Comparison of ENCODE assay signal across 16 cellular contexts in genomic region chr16:82650804-82651203, GRCh38. TPM values are rescaled to one million over a fixed set of nuclear protein-coding genes. Genes with fewer than 3 reads are reported as not detected.
"Had no signal": no experiment of that assay in that cellular context is flagged by ENCODE, and none has a peak within 500 bp of the region (broad histone marks: within the 10 kb centered on the region; RNA-seq: fewer than 3 reads in every experiment).

No MANE protein-coding gene starts in this region.

- ATAC-seq: SK-N-SH treated with all-trans-retinoic acid at 6 μM for 48 hours had no signal

- H3K9me3 Mint-ChIP-seq: neural crest cell had no signal

- DNase-seq: activated CD4-positive, alpha-beta T cell treated with anti-CD3 and anti-CD28 coated beads, Interleukin-2, amount 50 U/mL, for 4 hours; activated CD4-positive, CD25-positive, alpha-beta regulatory T cell; activated CD8-positive, alpha-beta memory T cell treated with anti-CD3 and anti-CD28 coated beads, Interleukin-2, amount 50 U/mL, for 48 hours; adrenal gland; dorsolateral prefrontal cortex; mammary epithelial cell; right cardiac atrium; stimulated activated CD4-positive, alpha-beta T cell treated with anti-CD3 and anti-CD28 coated beads, Interleukin-4, amount 100 ng/mL, for 4 hours; stimulated activated CD8-positive, alpha-beta memory T cell treated with anti-CD3 and anti-CD28 coated beads, Interleukin-4, amount 100 ng/mL, for 48 hours; stomach had no signal

- H3K4me3 Mint-ChIP-seq: activated T-helper 1 cell treated with anti-CD3 and anti-CD28 coated beads, Interleukin-12 subunit alpha, Interleukin-12 subunit beta, Interleukin-2, Interleukin-4 antibody, amounts not matched to agents 30 ng/mL and 10 ng/mL and 1 ng/mL, durations not matched to agents 14 hours and 24 hours and 36 hours; neural crest cell had no signal

- H3K4me3 ChIP-seq: adrenal gland, dorsolateral prefrontal cortex, prostate gland, smooth muscle cell, stomach had no signal

RNA-seq across cellular contexts. Expression of gene CDH13, which starts 24.0 kb away (rescaled TPM):
- total RNA-seq: activated T-helper 1 cell treated with anti-CD3 and anti-CD28 coated beads, Interleukin-12 subunit alpha, Interleukin-12 subunit beta, Interleukin-2, Interleukin-4 antibody, amounts not matched to agents 30 ng/mL and 10 ng/mL and 1 ng/mL, durations not matched to agents 14 hours and 24 hours and 36 hours; T-helper 1 cell treated with Interleukin-12 subunit alpha and Interleukin-12 subunit beta and Interleukin-4 antibody, amounts not matched to agents 30 ng/mL and 1 ng/mL, for 36 hours had no signal
